14 cellular contexts compared by ENCODE assay signal in the genomic region with DNA sequence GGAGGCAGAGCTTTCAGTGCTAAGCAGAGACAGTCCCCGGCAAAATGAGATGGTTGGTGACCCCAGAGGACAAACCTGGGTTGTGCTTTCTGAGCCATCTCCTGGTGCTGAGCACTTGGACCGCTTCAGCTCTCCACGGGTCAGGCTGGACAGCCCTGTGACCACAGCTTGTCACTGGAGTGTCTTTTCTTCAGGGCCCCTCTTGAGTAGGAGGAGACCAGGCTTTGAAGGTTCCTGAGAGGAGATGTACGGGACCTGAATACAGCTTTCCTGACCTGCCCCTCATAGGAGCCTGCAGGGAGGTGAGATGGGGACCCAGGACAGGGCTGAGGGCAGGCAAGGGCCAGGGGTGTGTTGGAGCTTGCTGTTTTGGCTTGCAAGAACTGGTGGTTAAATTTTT. TPM values are rescaled to one million over a fixed set of nuclear protein-coding genes. Genes with fewer than 3 reads are reported as not detected.
A peak's percentile ranks its signal among the peaks of the same experiment; 100 is the strongest.
DNase-seq lines count a peak whose midpoint lies in the region; ATAC-seq lines count a peak whose summit lies in the region.
"Had no signal": no experiment of that assay in that cellular context is flagged by ENCODE, and none has a peak within 500 bp of the region (broad histone marks: within the 10 kb centered on the region; RNA-seq: fewer than 3 reads in every experiment).

No MANE protein-coding gene starts in this region.

- no peak for ATAC-seq in stimulated activated naive CD8-positive, alpha-beta T cell treated with anti-CD3 and anti-CD28 coated beads, Interleukin-15, Interleukin-2, amounts not matched to agents 100 U/mL and 50 U/mL, for 24 hours
- ATAC-seq in HG03342 (IDR thresholded peaks at IDR 0.05; ENCODE audit: unreplicated experiment) (no peak), GM21576 (IDR thresholded peaks at IDR 0.05; ENCODE audit: unreplicated experiment) (no peak)
- ATAC-seq: esophagus mucosa, WTC11 had no signal

- H3K27ac Mint-ChIP-seq in stimulated activated naive CD8-positive, alpha-beta T cell treated with anti-CD3 and anti-CD28 coated beads, Interleukin-15, Interleukin-2, amounts not matched to agents 100 ng/mL and 50 ng/mL, for 24 hours, result peak overlapping the region; percentile 88
- peak overlapping the region; percentile 89 for H3K27ac Mint-ChIP-seq in activated CD4-positive, alpha-beta memory T cell treated with anti-CD3 and anti-CD28 coated beads, Interleukin-2, amount 10 ng/mL, durations not matched to agents 7 days and 5 days
- H3K27ac Mint-ChIP-seq: WTC11 had no signal

- no peaks in the 10 kb centered on the region for H3K36me3 Mint-ChIP-seq in stimulated activated naive CD8-positive, alpha-beta T cell treated with anti-CD3 and anti-CD28 coated beads, Interleukin-15, Interleukin-2, amounts not matched to agents 100 ng/mL and 50 ng/mL, for 24 hours (ENCODE audit: low read depth)
- H3K36me3 Mint-ChIP-seq in activated CD4-positive, alpha-beta memory T cell treated with anti-CD3 and anti-CD28 coated beads, Interleukin-2, amount 10 ng/mL, durations not matched to agents 7 days and 5 days (ENCODE audit: low read depth), result no peaks in the 10 kb centered on the region
- H3K36me3 Mint-ChIP-seq: IgD-negative memory B cell, WTC11 had no signal

- H3K27me3 Mint-ChIP-seq in stimulated activated naive CD8-positive, alpha-beta T cell treated with anti-CD3 and anti-CD28 coated beads, Interleukin-15, Interleukin-2, amounts not matched to agents 100 ng/mL and 50 ng/mL, for 24 hours, result no peaks in the 10 kb centered on the region
- no peaks in the 10 kb centered on the region for H3K27me3 Mint-ChIP-seq in activated CD4-positive, alpha-beta memory T cell treated with anti-CD3 and anti-CD28 coated beads, Interleukin-2, amount 10 ng/mL, durations not matched to agents 7 days and 5 days

- no peak for DNase-seq in stimulated activated naive CD8-positive, alpha-beta T cell treated with anti-CD3 and anti-CD28 coated beads, Interleukin-15, Interleukin-2, amounts not matched to agents 100 U/mL and 50 U/mL, for 24 hours
- DNase-seq in activated CD4-positive, alpha-beta memory T cell treated with anti-CD3 and anti-CD28 coated beads, Interleukin-2, amount 10 ng/mL, durations not matched to agents 7 days and 5 days, result no peak
- peak; percentile 27 for DNase-seq in islet precursor cell
- no peak for DNase-seq in T-helper 9 cell
- DNase-seq in HK-2 (ENCODE audit: unreplicated experiment), result no peak
- DNase-seq: NCI-H1417, NCI-H2227 treated with DMSO at 0.1 percent for 48 hours had no signal

- CTCF ChIA-PET in activated CD4-positive, alpha-beta memory T cell treated with anti-CD3 and anti-CD28 coated beads, Interleukin-2, amount 10 ng/mL, durations not matched to agents 7 days and 5 days (lab: Charles Lee), result interaction anchor here (0.5 to 5.3 kb wide), 10 partner anchors 11 to 125 kb away, joined by 3 to 90 read pairs (median 8); a partner anchor contains a TSS

- POLR2A ChIA-PET in activated CD4-positive, alpha-beta memory T cell treated with anti-CD3 and anti-CD28 coated beads, Interleukin-2, amount 10 ng/mL, durations not matched to agents 7 days and 5 days (lab: Charles Lee), result interaction anchor here (0.8 to 5.2 kb wide), 11 partner anchors 10 to 425 kb away, joined by 3 to 66 read pairs (median 8); a partner anchor contains a TSS

- no peaks in the 10 kb centered on the region for H3K9me3 Mint-ChIP-seq in stimulated activated naive CD8-positive, alpha-beta T cell treated with anti-CD3 and anti-CD28 coated beads, Interleukin-15, Interleukin-2, amounts not matched to agents 100 ng/mL and 50 ng/mL, for 24 hours
- H3K9me3 Mint-ChIP-seq in activated CD4-positive, alpha-beta memory T cell treated with anti-CD3 and anti-CD28 coated beads, Interleukin-2, amount 10 ng/mL, durations not matched to agents 7 days and 5 days, result no peaks in the 10 kb centered on the region
- H3K9me3 Mint-ChIP-seq: IgD-negative memory B cell, WTC11 had no signal

- H3K4me3 Mint-ChIP-seq in stimulated activated naive CD8-positive, alpha-beta T cell treated with anti-CD3 and anti-CD28 coated beads, Interleukin-15, Interleukin-2, amounts not matched to agents 100 ng/mL and 50 ng/mL, for 24 hours, result peak overlapping the region; percentile 66
- no peak overlapping the region for H3K4me3 Mint-ChIP-seq in activated CD4-positive, alpha-beta memory T cell treated with anti-CD3 and anti-CD28 coated beads, Interleukin-2, amount 10 ng/mL, durations not matched to agents 7 days and 5 days
- H3K4me3 Mint-ChIP-seq: WTC11 had no signal

- peaks cover 74% of the 10 kb centered on the region for H3K4me1 Mint-ChIP-seq in stimulated activated naive CD8-positive, alpha-beta T cell treated with anti-CD3 and anti-CD28 coated beads, Interleukin-15, Interleukin-2, amounts not matched to agents 100 ng/mL and 50 ng/mL, for 24 hours (ENCODE audit: low read depth)
- peaks cover 63% of the 10 kb centered on the region for H3K4me1 Mint-ChIP-seq in activated CD4-positive, alpha-beta memory T cell treated with anti-CD3 and anti-CD28 coated beads, Interleukin-2, amount 10 ng/mL, durations not matched to agents 7 days and 5 days
- H3K4me1 Mint-ChIP-seq: WTC11 had no signal

RNA-seq across cellular contexts. Expression of a gene that starts 17.8 kb away (rescaled TPM):
- 1 to 10 TPM; 7.4 to 8.3 TPM for total RNA-seq in activated CD4-positive, alpha-beta memory T cell treated with anti-CD3 and anti-CD28 coated beads, Interleukin-2, amount 10 ng/mL, durations not matched to agents 7 days and 5 days

RNA-seq across cellular contexts. Expression of a gene that starts 57.5 kb away (rescaled TPM):
- not detected for total RNA-seq in activated CD4-positive, alpha-beta memory T cell treated with anti-CD3 and anti-CD28 coated beads, Interleukin-2, amount 10 ng/mL, durations not matched to agents 7 days and 5 days
- total RNA-seq: renal cortical epithelial cell had no signal
